12 cellular contexts compared by ENCODE assay signal in genomic region chr5:76638466-76638865, GRCh38. TPM values are rescaled to one million over a fixed set of nuclear protein-coding genes. Genes with fewer than 3 reads are reported as not detected.
DNase-seq lines count a peak whose midpoint lies in the region; FAIRE-seq and TF ChIP-seq lines count a peak whose summit lies in the region.
"Had no signal": no experiment of that assay in that cellular context is flagged by ENCODE, and none has a peak within 500 bp of the region (broad histone marks: within the 10 kb centered on the region; RNA-seq: fewer than 3 reads in every experiment).

No MANE protein-coding gene starts in this region.

- CTCF ChIA-PET in Calu3 (lab: Charles Lee), result no interaction called here

- H3K4me3 Mint-ChIP-seq in Calu3 (ENCODE audit: low read depth, unreplicated experiment), result no peak overlapping the region

- DNase-seq in CD1c-positive myeloid dendritic cell (ENCODE audit: extremely low spot score) (peak; percentile 34), GM19239 (ENCODE audit: insufficient read length, low spot score) (no peak), OCI-M1 (lab: John Stamatoyannopoulos, UW) (peak; percentile 66), fibroblast of peridontal ligament (ENCODE audit: extremely low read depth) (peak; percentile 35), NCI-H2107 treated with DMSO at 0.1 percent for 48 hours (lab: John Stamatoyannopoulos, UW; ENCODE audit: unreplicated experiment) (no peak), iPS-NIHi7 (ENCODE audit: extremely low spot score) (no peak), inferior parietal cortex (ENCODE audit: extremely low spot score) (no peak), Calu3 (no peak)
- DNase-seq: activated effector memory CD4-positive, alpha-beta T cell treated with anti-CD3 and anti-CD28 coated beads, Interleukin-2, amount 50 U/mL, for 16 hours; BE2C; NCI-H1048; SIG-M5 had no signal

- intact Hi-C loops in Calu3 (cut with micrococcal nuclease; ENCODE audit: unreplicated experiment), result no loop called here

- no peaks in the 10 kb centered on the region for H3K36me3 Mint-ChIP-seq in Calu3 (ENCODE audit: insufficient read depth, unreplicated experiment)

- TF ChIP-seq CTCF in Calu3 (IDR thresholded peaks at IDR 0.05; ENCODE audit: unreplicated experiment), result no peak

- H3K27me3 Mint-ChIP-seq in Calu3 (ENCODE audit: unreplicated experiment), result no peaks in the 10 kb centered on the region

- peak; percentile 40 for FAIRE-seq in GM19239 (lab: Jason Lieb, UNC)

- BruUV-seq in Calu3 (replicated peaks; lab: Mats Ljungman, UMichigan), result no TSS peak

- H3K9me3 Mint-ChIP-seq in Calu3 (ENCODE audit: low read depth, unreplicated experiment), result no peaks in the 10 kb centered on the region

- H3K27ac Mint-ChIP-seq in Calu3 (ENCODE audit: unreplicated experiment), result no peak overlapping the region

- H3K4me1 Mint-ChIP-seq in Calu3 (ENCODE audit: low read depth, unreplicated experiment), result no peaks in the 10 kb centered on the region

RNA-seq across cellular contexts. Expression of gene F2RL2, which starts 15.3 kb away (rescaled TPM):
- total RNA-seq in Calu3 (2022), result not detected in 2 replicates

Comparison
In these comparisons a context has a peak if more than half of its experiments do, and no peak if none do; other contexts are left out.
1. DNase-seq: peak in CD1c-positive myeloid dendritic cell (single experiment), OCI-M1 (single experiment) and fibroblast of peridontal ligament (single experiment); none in GM19239 (single experiment), NCI-H2107 treated with DMSO at 0.1 percent for 48 hours (single experiment), iPS-NIHi7 (single experiment), inferior parietal cortex (single experiment) and Calu3 (single experiment).